16 cellular contexts compared by ENCODE assay signal in genomic region chr10:51657481-51657880, GRCh38.
"Had no signal": no experiment of that assay in that cellular context is flagged by ENCODE, and none has a peak within 500 bp of the region (broad histone marks: within the 10 kb centered on the region; RNA-seq: fewer than 3 reads in every experiment).

No MANE protein-coding gene starts in this region.

- H3K36me3 Mint-ChIP-seq: naive thymus-derived CD8-positive, alpha-beta T cell; neural progenitor cell had no signal

- H3K9me3 Mint-ChIP-seq: naive thymus-derived CD8-positive, alpha-beta T cell; neural progenitor cell had no signal

- H3K4me1 Mint-ChIP-seq: naive thymus-derived CD8-positive, alpha-beta T cell; neural progenitor cell had no signal

- ATAC-seq: mucosa of descending colon; naive thymus-derived CD8-positive, alpha-beta T cell had no signal

- H3K27ac ChIP-seq: coronary artery, heart right ventricle, neural progenitor cell, ovary had no signal

- H3K9me3 ChIP-seq: heart right ventricle, mucosa of descending colon, ovary had no signal

- DNase-seq: effector CD8-positive, alpha-beta T cell; heart right ventricle; hypothalamus; left cardiac atrium; mammary epithelial cell; mucosa of descending colon; naive thymus-derived CD8-positive, alpha-beta T cell; nucleus accumbens; ovary; right cardiac atrium; small intestine; stimulated activated CD4-positive, alpha-beta T cell treated with anti-CD3 and anti-CD28 coated beads, Interleukin-12 subunit alpha, Interleukin-12 subunit beta, amount 100 ng/mL, for 4 hours; stimulated activated naive CD4-positive, alpha-beta T cell treated with Interleukin-2 at 50 U/mL for 16 hours; trophoblast cell had no signal

- H3K36me3 ChIP-seq: heart right ventricle, neural progenitor cell, ovary had no signal

- H3K27me3 ChIP-seq: heart right ventricle, neural progenitor cell, ovary had no signal

- H3K27ac Mint-ChIP-seq: naive thymus-derived CD8-positive, alpha-beta T cell; neural progenitor cell had no signal

- H3K4me3 Mint-ChIP-seq: naive thymus-derived CD8-positive, alpha-beta T cell; neural progenitor cell had no signal

- H3K4me3 ChIP-seq: coronary artery, heart right ventricle, mucosa of descending colon, neural progenitor cell, ovary had no signal
